ENCODE assay signal across 1 cellular context in genomic region chr1:183234660-183235476, GRCh38.
TF ChIP-seq lines count a peak whose summit lies in the region.

No MANE protein-coding gene starts in this region.

TF ChIP-seq in HepG2, 621 proteins besides CTCF, POLR2A, EP300 and RAD21 (continued from another document):
- TF ChIP-seq ATF5 (CRISPR knock-in tag; IDR thresholded peaks at IDR 0.05; ENCODE audit: low read depth), result no peak
